Comparison of ENCODE assay signal across 10 cellular contexts in genomic region chr19:13817018-13817614, GRCh38. TPM values are rescaled to one million over a fixed set of nuclear protein-coding genes. Genes with fewer than 3 reads are reported as not detected.
DNase-seq lines count a peak whose midpoint lies in the region; ATAC-seq and TF ChIP-seq lines count a peak whose summit lies in the region.
"Had no signal": no experiment of that assay in that cellular context is flagged by ENCODE, and none has a peak within 500 bp of the region (broad histone marks: within the 10 kb centered on the region; RNA-seq: fewer than 3 reads in every experiment).

No MANE protein-coding gene starts in this region.

- peaks cover 22% of the 10 kb centered on the region for H3F3A ChIP-seq in SK-N-SH (replicated peaks; ENCODE audit: insufficient read depth)

- H2AFZ ChIP-seq in SK-N-SH (ENCODE audit: low read depth): no peak overlapping the region

- intact Hi-C loops in heart right ventricle (cut with DNase I): no loop called here

- H3K27me3 ChIP-seq in SK-N-SH (ENCODE audit: insufficient read depth): no peaks in the 10 kb centered on the region
- no peaks in the 10 kb centered on the region for H3K27me3 ChIP-seq in heart right ventricle
- no peaks in the 10 kb centered on the region for H3K27me3 ChIP-seq in tibial nerve
- H3K27me3 ChIP-seq: neutrophil had no signal

- H3K9me2 ChIP-seq in SK-N-SH: no peaks in the 10 kb centered on the region

- ATAC-seq in SK-N-SH treated with all-trans-retinoic acid at 6 μM for 48 hours (peak; percentile 52), heart right ventricle (peak in 5 of 8 donors; percentile 10 to 48 (median 38)), GM19023 (IDR thresholded peaks at IDR 0.05; ENCODE audit: unreplicated experiment) (no peak)
- peak; percentile 64 to 76 for ATAC-seq in stimulated activated naive B cell treated with anti-CD40 and anti-IgM and Interleukin-4, amounts not matched to agents 10 μg/mL and 1 μg/mL and 100 μg/mL, for 72 hours (replicated peaks)

- no peak for TF ChIP-seq RAD21 in SK-N-SH (IDR thresholded peaks at IDR 0.05; ENCODE audit: low read length)

- 86% methylated on average over 7 of the region's 11 CpGs for WGBS in SK-N-SH (ENCODE audit: low lambda C conversion rate)
- 52 to 68% methylated on average over 11 of the region's 11 CpGs for WGBS in heart right ventricle, 2 donors
- 66 to 67% methylated on average over 8 to 11 of the region's 11 CpGs for WGBS in tibial nerve, 2 donors

- H3K27me3 Mint-ChIP-seq in stimulated activated naive B cell treated with anti-CD40 and anti-IgM and Interleukin-4, amounts not matched to agents 10 μg/mL and 1 μg/mL and 100 μg/mL, for 72 hours: no peaks in the 10 kb centered on the region

- H3K27ac ChIP-seq in SK-N-SH (ENCODE audit: low read depth in 2 of 2, low read length in 1 of 2) (no peak overlapping the region), heart right ventricle (no peak overlapping the region), tibial nerve (no peak overlapping the region)
- H3K27ac ChIP-seq: neutrophil, SK-N-MC had no signal

- TF ChIP-seq EP300 in SK-N-SH (IDR thresholded peaks at IDR 0.05; ENCODE audit: borderline replicate concordance in 1 of 2, low read depth in 1 of 2, low read length in 1 of 2): no peak
- TF ChIP-seq EP300 in tibial nerve (IDR thresholded peaks at IDR 0.05): no peak

- H3K79me2 ChIP-seq in SK-N-SH (ENCODE audit: insufficient read depth): no peaks in the 10 kb centered on the region

- H3K9me3 Mint-ChIP-seq in stimulated activated naive B cell treated with anti-CD40 and anti-IgM and Interleukin-4, amounts not matched to agents 10 μg/mL and 1 μg/mL and 100 μg/mL, for 72 hours: peaks cover 0 to 3% of the 10 kb centered on the region in 2 donors

- H3K4me1 ChIP-seq in SK-N-SH (ENCODE audit: control insufficient read depth in 1 of 2, insufficient read depth in 2 of 2, low read depth in 1 of 2, low read length in 1 of 2) (no peaks in the 10 kb centered on the region; a peak in 1 of 4 replicates), heart right ventricle (peaks cover 0 to 9% (median 0%) of the 10 kb centered on the region in 9 donors), tibial nerve (peaks cover 0 to 5% (median 0%) of the 10 kb centered on the region in 4 donors)

- H3K36me3 Mint-ChIP-seq in stimulated activated naive B cell treated with anti-CD40 and anti-IgM and Interleukin-4, amounts not matched to agents 10 μg/mL and 1 μg/mL and 100 μg/mL, for 72 hours: peaks cover 26 to 42% of the 10 kb centered on the region in 2 donors

- no peak for TF ChIP-seq CTCF in SK-N-SH (IDR thresholded peaks at IDR 0.05)
- TF ChIP-seq CTCF in heart right ventricle (IDR thresholded peaks at IDR 0.05): no peak
- no peak for TF ChIP-seq CTCF in tibial nerve (IDR thresholded peaks at IDR 0.05)

- TF ChIP-seq POLR2A in tibial nerve (IDR thresholded peaks at IDR 0.05): no peak

- no peaks in the 10 kb centered on the region; the same call in 1 of the 2 replicates for H4K20me1 ChIP-seq in SK-N-SH (ENCODE audit: insufficient read depth)

- POLR2A ChIA-PET in SK-N-SH (lab: Yijun Ruan, JAX): no interaction called here

- H3K36me3 ChIP-seq in SK-N-SH (replicated peaks in 1 of 2; ENCODE audit: control insufficient read depth in 1 of 2, insufficient read depth in 2 of 2, low read length in 1 of 2): peaks cover 20 to 31% of the 10 kb centered on the region in 2 experiments
- H3K36me3 ChIP-seq in heart right ventricle: peaks cover 0 to 75% (median 0%) of the 10 kb centered on the region in 9 donors
- peaks cover 0 to 78% (median 0%) of the 10 kb centered on the region in 3 donors for H3K36me3 ChIP-seq in tibial nerve

- no peaks in the 10 kb centered on the region for H3K4me1 Mint-ChIP-seq in stimulated activated naive B cell treated with anti-CD40 and anti-IgM and Interleukin-4, amounts not matched to agents 10 μg/mL and 1 μg/mL and 100 μg/mL, for 72 hours

- no peak overlapping the region for H3K9ac ChIP-seq in SK-N-SH

- DNase-seq in SK-N-SH (no peak), NCI-H748 (lab: John Stamatoyannopoulos, UW; ENCODE audit: unreplicated experiment) (peak; percentile 92), heart right ventricle (no peak), tibial nerve (ENCODE audit: low spot score in 2 of 2) (no peak), NK-92 (lab: John Stamatoyannopoulos, UW; ENCODE audit: unreplicated experiment) (no peak)
- no peak for DNase-seq in stimulated activated naive B cell treated with anti-CD40 and anti-IgM and Interleukin-4, amounts not matched to agents 10 μg/mL and 1 μg/mL and 100 μg/mL, for 72 hours

- H3K4me3 ChIP-seq in SK-N-SH (ENCODE audit: low read depth in 2 of 2, low read length in 1 of 2) (no peak overlapping the region), heart right ventricle (peak overlapping the region in 3 of 10 donors; percentile 3 to 29 (median 27)), tibial nerve (no peak overlapping the region)
- H3K4me3 ChIP-seq: SK-N-MC had no signal

- H3K4me2 ChIP-seq in SK-N-SH: no peak overlapping the region

- peak overlapping the region in 1 of 2 donors; percentile 4 for H3K4me3 Mint-ChIP-seq in stimulated activated naive B cell treated with anti-CD40 and anti-IgM and Interleukin-4, amounts not matched to agents 10 μg/mL and 1 μg/mL and 100 μg/mL, for 72 hours

- CTCF ChIA-PET in SK-N-SH (lab: Yijun Ruan, JAX): interaction anchor here (1.6 to 1.7 kb wide), 2 partner anchors 12 to 45 kb away, joined by 4 to 5 read pairs; no protein-coding TSS in a partner anchor

- H3K27ac Mint-ChIP-seq in stimulated activated naive B cell treated with anti-CD40 and anti-IgM and Interleukin-4, amounts not matched to agents 10 μg/mL and 1 μg/mL and 100 μg/mL, for 72 hours: no peak overlapping the region

- H3K9me3 ChIP-seq in SK-N-SH: no peaks in the 10 kb centered on the region
- no peaks in the 10 kb centered on the region for H3K9me3 ChIP-seq in heart right ventricle
- H3K9me3 ChIP-seq in tibial nerve: no peaks in the 10 kb centered on the region
- H3K9me3 ChIP-seq: neutrophil had no signal

TF ChIP-seq in SK-N-SH treated with all-trans-retinoic acid at 6 μM for 48 hours, 23 proteins besides CTCF, POLR2A, EP300 and RAD21 (continues in another document):
- TF ChIP-seq TOX (CRISPR knock-in tag; IDR thresholded peaks at IDR 0.05; ENCODE audit: borderline replicate concordance) (no peak), ZNF8 (CRISPR knock-in tag; IDR thresholded peaks at IDR 0.05) (no peak), GLIS3 (CRISPR knock-in tag; IDR thresholded peaks at IDR 0.05) (no peak)
- TF ChIP-seq, protein P1, sequence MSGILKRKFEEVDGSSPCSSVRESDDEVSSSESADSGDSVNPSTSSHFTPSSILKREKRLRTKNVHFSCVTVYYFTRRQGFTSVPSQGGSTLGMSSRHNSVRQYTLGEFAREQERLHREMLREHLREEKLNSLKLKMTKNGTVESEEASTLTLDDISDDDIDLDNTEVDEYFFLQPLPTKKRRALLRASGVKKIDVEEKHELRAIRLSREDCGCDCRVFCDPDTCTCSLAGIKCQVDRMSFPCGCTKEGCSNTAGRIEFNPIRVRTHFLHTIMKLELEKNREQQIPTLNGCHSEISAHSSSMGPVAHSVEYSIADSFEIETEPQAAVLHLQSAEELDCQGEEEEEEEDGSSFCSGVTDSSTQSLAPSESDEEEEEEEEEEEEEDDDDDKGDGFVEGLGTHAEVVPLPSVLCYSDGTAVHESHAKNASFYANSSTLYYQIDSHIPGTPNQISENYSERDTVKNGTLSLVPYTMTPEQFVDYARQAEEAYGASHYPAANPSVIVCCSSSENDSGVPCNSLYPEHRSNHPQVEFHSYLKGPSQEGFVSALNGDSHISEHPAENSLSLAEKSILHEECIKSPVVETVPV (CRISPR knock-in tag; IDR thresholded peaks at IDR 0.05): no peak

TF ChIP-seq in SK-N-SH, 30 proteins besides CTCF, POLR2A, EP300 and RAD21 (continues in another document):
- TF ChIP-seq CHD2 (IDR thresholded peaks at IDR 0.05; ENCODE audit: low read length, partially characterized antibody) (no peak), TEAD4 (IDR thresholded peaks at IDR 0.05; ENCODE audit: borderline replicate concordance, insufficient read depth) (no peak), FOXJ3 (CRISPR knock-in tag; IDR thresholded peaks at IDR 0.05) (no peak)
- TF ChIP-seq, protein P2, sequence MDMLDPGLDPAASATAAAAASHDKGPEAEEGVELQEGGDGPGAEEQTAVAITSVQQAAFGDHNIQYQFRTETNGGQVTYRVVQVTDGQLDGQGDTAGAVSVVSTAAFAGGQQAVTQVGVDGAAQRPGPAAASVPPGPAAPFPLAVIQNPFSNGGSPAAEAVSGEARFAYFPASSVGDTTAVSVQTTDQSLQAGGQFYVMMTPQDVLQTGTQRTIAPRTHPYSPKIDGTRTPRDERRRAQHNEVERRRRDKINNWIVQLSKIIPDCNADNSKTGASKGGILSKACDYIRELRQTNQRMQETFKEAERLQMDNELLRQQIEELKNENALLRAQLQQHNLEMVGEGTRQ (IDR thresholded peaks at IDR 0.05; ENCODE audit: borderline replicate concordance, low read depth, low read length): no peak

RNA-seq across cellular contexts. Expression of gene ZSWIM4, which starts 21.9 kb away (rescaled TPM):
- polyA plus RNA-seq in SK-N-SH (2012; rRNA removed) (3.5 and 4.7 TPM in 2 replicates), heart right ventricle (1 to 10 TPM; 1.2 to 1.5 TPM)
- 1.8 and 3.1 TPM in 2 replicates for polyA plus RNA-seq in SK-N-SH (2012; cell fraction: cytosol; rRNA removed)
- polyA plus RNA-seq in SK-N-SH (2012; cell fraction: nucleus; rRNA removed): 7.0 and 7.6 TPM in 2 replicates
- total RNA-seq in heart right ventricle (1 to 10 TPM; 2.1 to 7.1 (median 3.0) TPM), tibial nerve (10 to 100 TPM in 1 of 4 donors, 1 to 10 TPM in 3; 2.8 to 19.8 (median 4.0) TPM)

RNA-seq across cellular contexts. Expression of gene C19orf53, which starts 42.9 kb away (rescaled TPM):
- polyA plus RNA-seq in SK-N-SH (2012; rRNA removed) (470 and 554 TPM in 2 replicates), heart right ventricle (100 to 1,000 TPM; 231 to 389 TPM)
- 460 and 463 TPM in 2 replicates for polyA plus RNA-seq in SK-N-SH (2012; cell fraction: cytosol; rRNA removed)
- polyA plus RNA-seq in SK-N-SH (2012; cell fraction: nucleus; rRNA removed): 129 and 187 TPM in 2 replicates
- total RNA-seq in heart right ventricle (100 to 1,000 TPM in 2 of 10 donors, 10 to 100 TPM in 8; 80.5 to 101 (median 90.3) TPM), tibial nerve (100 to 1,000 TPM; 187 to 290 (median 235) TPM)

RNA-seq across cellular contexts. Expression of gene MRI1, which starts 52.8 kb away (rescaled TPM):
- polyA plus RNA-seq in SK-N-SH (2012; rRNA removed) (49.6 and 56.8 TPM in 2 replicates), heart right ventricle (10 to 100 TPM; 12.5 to 17.0 TPM)
- polyA plus RNA-seq in SK-N-SH (2012; cell fraction: cytosol; rRNA removed): 12.2 and 17.6 TPM in 2 replicates
- polyA plus RNA-seq in SK-N-SH (2012; cell fraction: nucleus; rRNA removed): 308 and 479 TPM in 2 replicates
- total RNA-seq in heart right ventricle (10 to 100 TPM in 9 of 10 donors, 1 to 10 TPM in 1; 9.9 to 18.7 (median 13.0) TPM), tibial nerve (100 to 1,000 TPM in 2 of 4 donors, 10 to 100 TPM in 2; 52.4 to 167 (median 94.4) TPM)

RNA-seq across cellular contexts. Expression of gene NANOS3, which starts 59.8 kb away (rescaled TPM):
- polyA plus RNA-seq in SK-N-SH (2012; rRNA removed) (0.53 and 0.57 TPM in 2 replicates), heart right ventricle (1 to 10 TPM in 1 of 2 donors, under 1 TPM in 1; 0.41 to 2.9 TPM)
- polyA plus RNA-seq in SK-N-SH (2012; cell fraction: cytosol; rRNA removed): 0.63 and 0.71 TPM in 2 replicates
- polyA plus RNA-seq in SK-N-SH (2012; cell fraction: nucleus; rRNA removed): 1.7 and 4.4 TPM in 2 replicates
- total RNA-seq in heart right ventricle (1 to 10 TPM in 3 of 10 donors, under 1 TPM in 3, not detected in 4; 0.37 to 1.5 (median 0.98) TPM), tibial nerve (not detected)
